In genomic region chr6:148521586-148521985, GRCh38 we compare ENCODE assay signal across 11 cellular contexts.
DNase-seq lines count a peak whose midpoint lies in the region; ATAC-seq, FAIRE-seq and TF ChIP-seq lines count a peak whose summit lies in the region.
"Had no signal": no experiment of that assay in that cellular context is flagged by ENCODE, and none has a peak within 500 bp of the region (broad histone marks: within the 10 kb centered on the region; RNA-seq: fewer than 3 reads in every experiment).

No MANE protein-coding gene starts in this region.

- no peak for TF ChIP-seq POLR2A in GM12892 (IDR thresholded peaks at IDR 0.05; ENCODE audit: low read depth, low read length)

- peak overlapping the region; percentile 96 for H3K27ac Mint-ChIP-seq in HFFc6
- peak overlapping the region; percentile 63 for H3K27ac Mint-ChIP-seq in stimulated activated effector memory CD8-positive, alpha-beta T cell treated with anti-CD3 and anti-CD28 coated beads, Interleukin-12 subunit alpha, Interleukin-12 subunit beta, amount 100 ng/mL, for 72 hours
- H3K27ac Mint-ChIP-seq: activated CD4-positive, alpha-beta memory T cell treated with anti-CD3 and anti-CD28 coated beads, Interleukin-2, amount 10 ng/mL, durations not matched to agents 7 days and 5 days had no signal

- no peaks in the 10 kb centered on the region; the same call in 1 of the 2 replicates for H3K9me3 Mint-ChIP-seq in HFFc6
- no peaks in the 10 kb centered on the region for H3K9me3 Mint-ChIP-seq in stimulated activated effector memory CD8-positive, alpha-beta T cell treated with anti-CD3 and anti-CD28 coated beads, Interleukin-12 subunit alpha, Interleukin-12 subunit beta, amount 100 ng/mL, for 72 hours
- H3K9me3 Mint-ChIP-seq: activated CD4-positive, alpha-beta memory T cell treated with anti-CD3 and anti-CD28 coated beads, Interleukin-2, amount 10 ng/mL, durations not matched to agents 7 days and 5 days had no signal

- peaks cover 7% of the 10 kb centered on the region for H3K27me3 Mint-ChIP-seq in HFFc6 (ENCODE audit: insufficient read depth)

- no peak for FAIRE-seq in GM12892 (lab: Jason Lieb, UNC)

- no peak for TF ChIP-seq CTCF in HFFc6 (IDR thresholded peaks at IDR 0.05)

- peaks cover 67% of the 10 kb centered on the region for H3K36me3 Mint-ChIP-seq in HFFc6 (ENCODE audit: low read depth)
- peaks cover 6% of the 10 kb centered on the region for H3K36me3 Mint-ChIP-seq in stimulated activated effector memory CD8-positive, alpha-beta T cell treated with anti-CD3 and anti-CD28 coated beads, Interleukin-12 subunit alpha, Interleukin-12 subunit beta, amount 100 ng/mL, for 72 hours

- H3K4me3 Mint-ChIP-seq in HFFc6 = peak overlapping the region; percentile 62
- peak overlapping the region; percentile 6 for H3K4me3 Mint-ChIP-seq in stimulated activated effector memory CD8-positive, alpha-beta T cell treated with anti-CD3 and anti-CD28 coated beads, Interleukin-12 subunit alpha, Interleukin-12 subunit beta, amount 100 ng/mL, for 72 hours
- H3K4me3 Mint-ChIP-seq: activated CD4-positive, alpha-beta memory T cell treated with anti-CD3 and anti-CD28 coated beads, Interleukin-2, amount 10 ng/mL, durations not matched to agents 7 days and 5 days had no signal

- peak; percentile 51 for ATAC-seq in stimulated activated effector memory CD8-positive, alpha-beta T cell treated with anti-CD3 and anti-CD28 coated beads, Interleukin-12 subunit alpha, Interleukin-12 subunit beta, amount 100 ng/mL, for 72 hours

- DNase-seq in HFFc6 = peak; percentile 43
- DNase-seq in amniotic epithelial cell (ENCODE audit: low read depth) = peak; percentile 85
- DNase-seq in fibroblast of peridontal ligament (ENCODE audit: extremely low read depth) = peak; percentile 70
- no peak for DNase-seq in stimulated activated effector memory CD8-positive, alpha-beta T cell treated with anti-CD3 and anti-CD28 coated beads, Interleukin-12 subunit alpha, Interleukin-12 subunit beta, amount 100 ng/mL, for 72 hours (ENCODE audit: low spot score in 2 of 2)
- DNase-seq in GOT3 (lab: John Stamatoyannopoulos, UW) = no peak
- no peak for DNase-seq in NOMO-1 (lab: John Stamatoyannopoulos, UW; ENCODE audit: unreplicated experiment in 2 of 2)
- no peak for DNase-seq in cerebellum (ENCODE audit: low spot score)
- DNase-seq in GM12892 (ENCODE audit: insufficient read length) = no peak
- DNase-seq: activated CD4-positive, alpha-beta memory T cell treated with anti-CD3 and anti-CD28 coated beads, Interleukin-2, amount 10 ng/mL, durations not matched to agents 7 days and 5 days; NCI-H146; ovary had no signal

- peaks cover 85% of the 10 kb centered on the region for H3K4me1 Mint-ChIP-seq in HFFc6 (ENCODE audit: low read depth)
- H3K4me1 Mint-ChIP-seq in stimulated activated effector memory CD8-positive, alpha-beta T cell treated with anti-CD3 and anti-CD28 coated beads, Interleukin-12 subunit alpha, Interleukin-12 subunit beta, amount 100 ng/mL, for 72 hours = peaks cover 50% of the 10 kb centered on the region

Comparison
In these comparisons a context has a peak if more than half of its experiments do, and no peak if none do; other contexts are left out.
1. DNase-seq: peak in HFFc6 (single experiment), amniotic epithelial cell (single experiment) and fibroblast of peridontal ligament (single experiment); none in stimulated activated effector memory CD8-positive, alpha-beta T cell treated with anti-CD3 and anti-CD28 coated beads, Interleukin-12 subunit alpha, Interleukin-12 subunit beta, amount 100 ng/mL, for 72 hours (0 of 2), GOT3 (single experiment), NOMO-1 (0 of 2), cerebellum (single experiment) and GM12892 (single experiment).